1 cellular context compared by ENCODE assay signal in the genomic region with DNA sequence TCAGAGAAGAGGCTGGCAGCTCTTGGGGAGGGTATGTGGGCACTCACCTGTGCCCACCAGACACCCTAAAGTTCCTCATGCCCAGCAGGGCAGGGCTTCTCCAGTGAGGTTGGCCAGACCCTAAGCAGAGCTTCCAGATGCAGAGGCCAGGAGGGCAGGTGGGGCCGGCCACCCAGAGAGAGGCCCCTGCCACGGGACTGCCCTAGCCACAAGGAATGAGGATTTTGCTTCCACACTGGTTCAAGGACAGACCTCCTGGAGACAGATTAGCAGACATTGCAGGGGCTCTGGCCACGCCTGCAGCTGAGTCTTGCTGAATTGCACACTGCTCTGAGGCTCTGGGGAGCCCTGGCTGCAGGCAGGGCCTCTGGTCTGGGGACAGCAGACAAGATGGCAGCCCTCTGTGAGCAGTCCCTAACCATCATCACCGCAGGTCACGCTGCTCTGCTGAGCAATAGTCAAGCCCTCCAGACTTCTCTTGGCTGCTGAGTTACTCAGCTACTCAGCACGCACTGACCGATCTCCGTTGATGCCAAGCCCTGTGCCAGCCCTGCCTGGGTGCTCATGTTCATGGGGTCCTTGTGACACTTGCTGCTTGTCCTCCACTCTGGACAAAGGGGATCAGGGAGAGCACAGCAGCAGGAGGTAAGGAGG.
TF ChIP-seq lines count a peak whose summit lies in the region.

No MANE protein-coding gene starts in this region.

TF ChIP-seq in GM23338, 12 proteins besides CTCF, POLR2A, EP300 and RAD21 (continued from another document):
- TF ChIP-seq, protein P1, sequence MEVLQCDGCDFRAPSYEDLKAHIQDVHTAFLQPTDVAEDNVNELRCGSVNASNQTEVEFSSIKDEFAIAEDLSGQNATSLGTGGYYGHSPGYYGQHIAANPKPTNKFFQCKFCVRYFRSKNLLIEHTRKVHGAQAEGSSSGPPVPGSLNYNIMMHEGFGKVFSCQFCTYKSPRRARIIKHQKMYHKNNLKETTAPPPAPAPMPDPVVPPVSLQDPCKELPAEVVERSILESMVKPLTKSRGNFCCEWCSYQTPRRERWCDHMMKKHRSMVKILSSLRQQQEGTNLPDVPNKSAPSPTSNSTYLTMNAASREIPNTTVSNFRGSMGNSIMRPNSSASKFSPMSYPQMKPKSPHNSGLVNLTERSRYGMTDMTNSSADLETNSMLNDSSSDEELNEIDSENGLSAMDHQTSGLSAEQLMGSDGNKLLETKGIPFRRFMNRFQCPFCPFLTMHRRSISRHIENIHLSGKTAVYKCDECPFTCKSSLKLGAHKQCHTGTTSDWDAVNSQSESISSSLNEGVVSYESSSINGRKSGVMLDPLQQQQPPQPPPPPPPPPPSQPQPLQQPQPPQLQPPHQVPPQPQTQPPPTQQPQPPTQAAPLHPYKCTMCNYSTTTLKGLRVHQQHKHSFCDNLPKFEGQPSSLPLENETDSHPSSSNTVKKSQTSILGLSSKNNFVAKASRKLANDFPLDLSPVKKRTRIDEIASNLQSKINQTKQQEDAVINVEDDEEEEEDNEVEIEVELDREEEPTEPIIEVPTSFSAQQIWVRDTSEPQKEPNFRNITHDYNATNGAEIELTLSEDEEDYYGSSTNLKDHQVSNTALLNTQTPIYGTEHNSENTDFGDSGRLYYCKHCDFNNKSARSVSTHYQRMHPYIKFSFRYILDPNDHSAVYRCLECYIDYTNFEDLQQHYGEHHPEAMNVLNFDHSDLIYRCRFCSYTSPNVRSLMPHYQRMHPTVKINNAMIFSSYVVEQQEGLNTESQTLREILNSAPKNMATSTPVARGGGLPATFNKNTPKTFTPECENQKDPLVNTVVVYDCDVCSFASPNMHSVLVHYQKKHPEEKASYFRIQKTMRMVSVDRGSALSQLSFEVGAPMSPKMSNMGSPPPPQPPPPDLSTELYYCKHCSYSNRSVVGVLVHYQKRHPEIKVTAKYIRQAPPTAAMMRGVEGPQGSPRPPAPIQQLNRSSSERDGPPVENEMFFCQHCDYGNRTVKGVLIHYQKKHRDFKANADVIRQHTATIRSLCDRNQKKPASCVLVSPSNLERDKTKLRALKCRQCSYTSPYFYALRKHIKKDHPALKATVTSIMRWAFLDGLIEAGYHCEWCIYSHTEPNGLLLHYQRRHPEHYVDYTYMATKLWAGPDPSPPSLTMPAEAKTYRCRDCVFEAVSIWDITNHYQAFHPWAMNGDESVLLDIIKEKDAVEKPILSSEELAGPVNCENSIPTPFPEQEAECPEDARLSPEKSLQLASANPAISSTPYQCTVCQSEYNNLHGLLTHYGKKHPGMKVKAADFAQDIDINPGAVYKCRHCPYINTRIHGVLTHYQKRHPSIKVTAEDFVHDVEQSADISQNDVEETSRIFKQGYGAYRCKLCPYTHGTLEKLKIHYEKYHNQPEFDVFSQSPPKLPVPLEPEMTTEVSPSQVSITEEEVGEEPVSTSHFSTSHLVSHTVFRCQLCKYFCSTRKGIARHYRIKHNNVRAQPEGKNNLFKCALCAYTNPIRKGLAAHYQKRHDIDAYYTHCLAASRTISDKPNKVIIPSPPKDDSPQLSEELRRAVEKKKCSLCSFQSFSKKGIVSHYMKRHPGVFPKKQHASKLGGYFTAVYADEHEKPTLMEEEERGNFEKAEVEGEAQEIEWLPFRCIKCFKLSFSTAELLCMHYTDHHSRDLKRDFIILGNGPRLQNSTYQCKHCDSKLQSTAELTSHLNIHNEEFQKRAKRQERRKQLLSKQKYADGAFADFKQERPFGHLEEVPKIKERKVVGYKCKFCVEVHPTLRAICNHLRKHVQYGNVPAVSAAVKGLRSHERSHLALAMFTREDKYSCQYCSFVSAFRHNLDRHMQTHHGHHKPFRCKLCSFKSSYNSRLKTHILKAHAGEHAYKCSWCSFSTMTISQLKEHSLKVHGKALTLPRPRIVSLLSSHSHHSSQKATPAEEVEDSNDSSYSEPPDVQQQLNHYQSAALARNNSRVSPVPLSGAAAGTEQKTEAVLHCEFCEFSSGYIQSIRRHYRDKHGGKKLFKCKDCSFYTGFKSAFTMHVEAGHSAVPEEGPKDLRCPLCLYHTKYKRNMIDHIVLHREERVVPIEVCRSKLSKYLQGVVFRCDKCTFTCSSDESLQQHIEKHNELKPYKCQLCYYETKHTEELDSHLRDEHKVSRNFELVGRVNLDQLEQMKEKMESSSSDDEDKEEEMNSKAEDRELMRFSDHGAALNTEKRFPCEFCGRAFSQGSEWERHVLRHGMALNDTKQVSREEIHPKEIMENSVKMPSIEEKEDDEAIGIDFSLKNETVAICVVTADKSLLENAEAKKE (CRISPR knock-in tag; IDR thresholded peaks at IDR 0.05) = no peak
- no peak for TF ChIP-seq NANOG (IDR thresholded peaks at IDR 0.05; ENCODE audit: borderline replicate concordance)
- TF ChIP-seq REST (IDR thresholded peaks at IDR 0.05; ENCODE audit: unreplicated experiment) = no peak
- no peak for TF ChIP-seq ETS1 (IDR thresholded peaks at IDR 0.05)
